ENCODE assay signal across 13 cellular contexts in genomic region chr5:167816354-167816753, GRCh38.
DNase-seq lines count a peak whose midpoint lies in the region; ATAC-seq and TF ChIP-seq lines count a peak whose summit lies in the region.
"Had no signal": no experiment of that assay in that cellular context is flagged by ENCODE, and none has a peak within 500 bp of the region (broad histone marks: within the 10 kb centered on the region; RNA-seq: fewer than 3 reads in every experiment).

No MANE protein-coding gene starts in this region.

- H3K9ac ChIP-seq in GM23248, result peak overlapping the region; percentile 19

- no peak overlapping the region for H2AFZ ChIP-seq in GM23248

- peak overlapping the region; percentile 1 for H3K4me2 ChIP-seq in GM23248 (ENCODE audit: unreplicated experiment)

- 44 to 52% methylated on average over 3 of the region's 3 CpGs for WGBS in GM23248 (ENCODE audit: low coverage in 1 of 2, low lambda C conversion rate in 2 of 2, missing lambda C conversion rate in 2 of 2), 2 experiments

- H3K9me3 ChIP-seq in GM23248 (ENCODE audit: low read depth), result no peaks in the 10 kb centered on the region

- in situ Hi-C loops in GM23248 (cut with MboI), result loop anchor here (10.0 kb wide), 1 partner anchor 92 kb away; no protein-coding TSS in a partner anchor
- in situ Hi-C loops in GM13977 (cut with MboI; ENCODE audit: low pct_unique_long_range_greater_than_20kb, low sequenced_read_pairs, unreplicated experiment), result no loop called here

- no peaks in the 10 kb centered on the region for H3K36me3 ChIP-seq in GM23248 (ENCODE audit: low read depth)

- peak; percentile 66 for DNase-seq in GM23248
- DNase-seq in OCI-M1 (lab: John Stamatoyannopoulos, UW), result peak; percentile 9
- peak; percentile 86 for DNase-seq in epithelial cell of esophagus (ENCODE audit: low read depth)
- no peak for DNase-seq in occipital lobe (lab: John Stamatoyannopoulos, UW)
- no peak for DNase-seq in NCI-H526 (lab: John Stamatoyannopoulos, UW)
- DNase-seq in GM13977 (ENCODE audit: low spot score), result no peak
- DNase-seq: activated CD4-positive, alpha-beta T cell treated with anti-CD3 and anti-CD28 coated beads, Interleukin-2, amount 50 U/mL, for 4 hours; COR-L47; kidney; T-helper 17 cell had no signal

- peaks cover 67% of the 10 kb centered on the region for H3K79me2 ChIP-seq in GM23248 (ENCODE audit: insufficient read depth)

- H3K4me3 ChIP-seq in GM23248, result no peak overlapping the region
- H3K4me3 ChIP-seq in epithelial cell of esophagus (ENCODE audit: low read length), result no peak overlapping the region
- no peak overlapping the region for H3K4me3 ChIP-seq in skin epidermis

- peaks cover 39% of the 10 kb centered on the region for H3F3A ChIP-seq in GM23248 (ENCODE audit: insufficient read depth)

- no peaks in the 10 kb centered on the region for H4K20me1 ChIP-seq in GM23248 (ENCODE audit: insufficient read depth)

- peak overlapping the region; percentile 91 for H3K27ac ChIP-seq in GM23248
- H3K27ac ChIP-seq in skin epidermis, result peak overlapping the region in 18 of 21 experiments; percentile 0 to 80 (median 66)

- H3K9me2 ChIP-seq in GM23248 (ENCODE audit: insufficient read depth), result no peaks in the 10 kb centered on the region

- TF ChIP-seq CTCF in epithelial cell of esophagus (IDR thresholded peaks at IDR 0.05; ENCODE audit: insufficient read depth, low read depth, low read length, missing control alignments), result no peak
- no peak for TF ChIP-seq CTCF in GM13977 (IDR thresholded peaks at IDR 0.05; ENCODE audit: extremely low read depth, insufficient read depth, missing control alignments)

- peaks cover 75% of the 10 kb centered on the region for H3K4me1 ChIP-seq in GM23248 (ENCODE audit: insufficient read depth)

- no peak for ATAC-seq in HG03025 (IDR thresholded peaks at IDR 0.05; ENCODE audit: low FRiP score, unreplicated experiment)
- ATAC-seq: activated T-helper 17 cell treated with anti-CD3 and anti-CD28 coated beads, Interleukin-2, amount 50 U/mL, for 72 hours; T-helper 17 cell had no signal

- H3K27me3 ChIP-seq in GM23248 (replicated peaks; ENCODE audit: insufficient read depth), result no peaks in the 10 kb centered on the region

Comparison
In these comparisons a context has a peak if more than half of its experiments do, and no peak if none do; other contexts are left out.
1. DNase-seq: peak in GM23248 (single experiment), OCI-M1 (single experiment) and epithelial cell of esophagus (single experiment); none in occipital lobe (single experiment), NCI-H526 (0 of 2) and GM13977 (single experiment).